Comparison of ENCODE assay signal across 8 cellular contexts in the genomic region with DNA sequence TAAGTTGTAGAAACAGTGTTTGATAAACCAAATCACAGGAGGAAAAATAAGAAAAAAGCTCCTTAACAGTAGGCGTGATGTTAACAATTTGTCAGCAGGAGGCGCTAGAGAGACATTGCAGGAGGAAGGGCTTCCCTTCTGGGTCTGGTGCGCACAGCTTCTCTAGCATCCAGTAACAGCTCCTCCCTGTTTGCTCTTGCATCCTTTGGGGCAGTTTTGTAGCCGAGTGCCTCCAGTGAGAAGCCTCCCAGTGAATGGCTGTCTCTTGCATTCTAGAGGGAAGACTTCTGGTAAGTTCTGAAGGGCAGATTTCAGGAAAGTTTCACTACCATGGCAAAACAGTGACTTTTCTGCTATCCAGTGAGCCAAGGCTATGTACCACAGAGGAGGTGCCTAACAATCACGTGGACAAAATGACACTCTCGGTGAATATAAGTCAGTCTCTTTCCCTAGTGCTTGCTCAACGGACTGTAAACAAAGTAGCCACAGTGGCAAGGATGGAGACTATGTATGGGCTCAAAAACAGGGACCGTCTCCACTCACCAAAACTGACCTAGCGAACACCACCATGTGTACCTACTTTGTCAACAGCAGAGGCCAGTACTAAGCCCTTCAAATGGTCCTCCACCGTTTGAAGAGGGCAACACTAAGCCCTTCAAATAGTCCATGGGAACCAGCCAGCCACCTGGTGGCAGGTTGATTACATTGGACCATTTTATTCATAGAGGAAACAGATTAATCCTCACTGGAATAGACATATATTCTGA. TPM values are rescaled to one million over a fixed set of nuclear protein-coding genes. Genes with fewer than 3 reads are reported as not detected.
DNase-seq lines count a peak whose midpoint lies in the region; ATAC-seq and TF ChIP-seq lines count a peak whose summit lies in the region.

No MANE protein-coding gene starts in this region.

- intact Hi-C loops in Right ventricle myocardium inferior (cut with DNase I) = loop anchor here (10.0 kb wide), 1 partner anchor 568 kb away; no protein-coding TSS in a partner anchor
- intact Hi-C loops in cardiac septum (cut with DNase I) = no loop called here

- ATAC-seq in Right ventricle myocardium inferior = peak; percentile 74
- peak; percentile 68 for ATAC-seq in HG03095 (IDR thresholded peaks at IDR 0.05; ENCODE audit: unreplicated experiment)

- H3K36me3 ChIP-seq in WERI-Rb-1 = no peaks in the 10 kb centered on the region
- H3K36me3 ChIP-seq in kidney epithelial cell (ENCODE audit: control insufficient read depth, insufficient read depth, low read length) = no peaks in the 10 kb centered on the region

- H3K9me3 ChIP-seq in WERI-Rb-1 (ENCODE audit: severe bottlenecking) = no peaks in the 10 kb centered on the region

- peak; percentile 91 for TF ChIP-seq CTCF in WERI-Rb-1 (IDR thresholded peaks at IDR 0.05; ENCODE audit: low read depth, low read length)
- peak; percentile 93 for TF ChIP-seq CTCF in cardiac fibroblast (IDR thresholded peaks at IDR 0.05; ENCODE audit: low read depth, low read length)
- peak; percentile 94 for TF ChIP-seq CTCF in kidney epithelial cell (IDR thresholded peaks at IDR 0.05; ENCODE audit: insufficient read depth, low read length, poor library complexity, severe bottlenecking)

- DNase-seq in Right ventricle myocardium inferior (ENCODE audit: missing footprints) = no peak
- DNase-seq in cardiac septum (ENCODE audit: low spot score) = no peak
- DNase-seq in NCI-H2196 treated with DMSO at 0.1 percent for 48 hours (lab: John Stamatoyannopoulos, UW; ENCODE audit: unreplicated experiment) = peak; percentile 71
- DNase-seq in WERI-Rb-1 = peak; percentile 66
- peak; percentile 92 to 95 for DNase-seq in cardiac fibroblast (ENCODE audit: low read depth in 2 of 2)
- DNase-seq in kidney epithelial cell (ENCODE audit: low read depth) = peak; percentile 37
- peak; percentile 54 to 58 for DNase-seq in stimulated activated CD4-positive, alpha-beta T cell treated with anti-CD3 and anti-CD28 coated beads, Interleukin-2, amount 100 ng/mL, for 24 hours

- no peak overlapping the region for H3K4me3 ChIP-seq in WERI-Rb-1 (ENCODE audit: low read depth, low read length)
- H3K4me3 ChIP-seq in cardiac fibroblast (replicated peaks in 1 of 2; ENCODE audit: low read depth in 2 of 2, low read length in 2 of 2) = no peak overlapping the region
- H3K4me3 ChIP-seq in kidney epithelial cell (ENCODE audit: low read depth, low read length) = no peak overlapping the region

- no peak overlapping the region for H3K27ac ChIP-seq in WERI-Rb-1

- H3K27me3 ChIP-seq in WERI-Rb-1 (ENCODE audit: insufficient read depth, low read depth, severe bottlenecking) (peaks cover 3% of the 10 kb centered on the region), kidney epithelial cell (ENCODE audit: control insufficient read depth, insufficient read depth, low read length) (no peaks in the 10 kb centered on the region)

RNA-seq across cellular contexts. Expression of gene ZNF396, which starts 9.6 kb away (rescaled TPM):
- total RNA-seq in Right ventricle myocardium inferior = 0.70 TPM
- 1.0 TPM for total RNA-seq in cardiac septum
- total RNA-seq in kidney epithelial cell = 2.0 and 3.3 TPM in 2 replicates

RNA-seq across cellular contexts. Expression of gene ZNF24, which starts 42.6 kb away (rescaled TPM):
- total RNA-seq in Right ventricle myocardium inferior (50.2 TPM), cardiac septum (44.2 TPM), kidney epithelial cell (39.4 and 40.7 TPM in 2 replicates)

Comparison
In these comparisons a context has a peak if more than half of its experiments do, and no peak if none do; other contexts are left out.
1. DNase-seq: peak in NCI-H2196 treated with DMSO at 0.1 percent for 48 hours (single experiment), WERI-Rb-1 (single experiment), cardiac fibroblast (2 of 2), kidney epithelial cell (single experiment) and stimulated activated CD4-positive, alpha-beta T cell treated with anti-CD3 and anti-CD28 coated beads, Interleukin-2, amount 100 ng/mL, for 24 hours (2 of 2); none in Right ventricle myocardium inferior (single experiment) and cardiac septum (single experiment).
2. Peak in every context shown above with its lines, with median percentiles within 50 percentile points of each other: CTCF ChIP-seq.